ENCODE assay signal across 8 cellular contexts in genomic region chr17:2050871-2051387, GRCh38. TPM values are rescaled to one million over a fixed set of nuclear protein-coding genes. Genes with fewer than 3 reads are reported as not detected.
DNase-seq lines count a peak whose midpoint lies in the region; ATAC-seq and TF ChIP-seq lines count a peak whose summit lies in the region.

No MANE protein-coding gene starts in this region.

- H2AFZ ChIP-seq in neural cell (ENCODE audit: low read depth, low read length), result no peak overlapping the region

- ATAC-seq in HG03521 (IDR thresholded peaks at IDR 0.05; ENCODE audit: unreplicated experiment) (no peak), HG02970 (IDR thresholded peaks at IDR 0.05; ENCODE audit: low FRiP score, unreplicated experiment) (no peak)

- H3K9me3 Mint-ChIP-seq in Caco-2 (ENCODE audit: unreplicated experiment), result no peaks in the 10 kb centered on the region

- POLR2A ChIA-PET in Caco-2 (lab: Charles Lee), result interaction anchor here (0.6 kb wide), 4 partner anchors 179 to 310 kb away, joined by 3 to 5 read pairs (median 4); no protein-coding TSS in a partner anchor

- H3K27ac ChIP-seq in neural cell (ENCODE audit: low read length), result no peak overlapping the region

- H3K9me3 ChIP-seq in Caco-2, result no peaks in the 10 kb centered on the region
- H3K9me3 ChIP-seq in neural cell (ENCODE audit: low read length), result no peaks in the 10 kb centered on the region

- TF ChIP-seq EP300 in neural cell (conservative IDR thresholded peaks at IDR 0.05; ENCODE audit: poor library complexity, severe bottlenecking), result no peak

- no peaks in the 10 kb centered on the region for H3K4me1 Mint-ChIP-seq in Caco-2 (ENCODE audit: low read depth, unreplicated experiment)

- no TSS peak for BruUV-seq in Caco-2 (replicated peaks; lab: Mats Ljungman, UMichigan)

- H3K27me3 Mint-ChIP-seq in Caco-2 (ENCODE audit: insufficient read depth, unreplicated experiment), result peaks cover 12% of the 10 kb centered on the region

- no peaks in the 10 kb centered on the region for H4K20me1 ChIP-seq in neural cell (ENCODE audit: insufficient read depth)

- H3K4me3 Mint-ChIP-seq in Caco-2 (ENCODE audit: unreplicated experiment), result peak overlapping the region; percentile 70

- in situ Hi-C loops in GM13976 (cut with MboI; ENCODE audit: low sequenced_read_pairs, unreplicated experiment), result no loop called here

- intact Hi-C loops in Caco-2 (cut with micrococcal nuclease; ENCODE audit: unreplicated experiment), result loop anchor here (5.0 to 10.0 kb wide), 3 partner anchors 121 to 301 kb away; no protein-coding TSS in a partner anchor

- CTCF ChIA-PET in Caco-2 (lab: Charles Lee), result interaction anchor here (0.5 to 1.3 kb wide), 7 partner anchors 9 to 472 kb away, joined by 3 to 7 read pairs (median 4); no protein-coding TSS in a partner anchor

- H3K4me3 ChIP-seq in Caco-2 (ENCODE audit: low read depth, low read length) (peak overlapping the region; percentile 53), neural cell (ENCODE audit: low read length) (peak overlapping the region; percentile 68)
- H3K4me3 ChIP-seq in Jurkat, Clone E6-1 (ENCODE audit: low read length), result peak overlapping the region; percentile 39

- H3F3A ChIP-seq in neural cell (ENCODE audit: insufficient read depth, low read length, poor library complexity, severe bottlenecking), result no peaks in the 10 kb centered on the region

- H3K36me3 Mint-ChIP-seq in Caco-2 (ENCODE audit: insufficient read depth, unreplicated experiment), result peaks cover 23% of the 10 kb centered on the region

- H3K36me3 ChIP-seq in Caco-2 (ENCODE audit: control insufficient read depth, insufficient read depth, low read length), result no peaks in the 10 kb centered on the region
- H3K36me3 ChIP-seq in neural cell (ENCODE audit: insufficient read depth, low read length), result no peaks in the 10 kb centered on the region

- H3K4me2 ChIP-seq in neural cell (ENCODE audit: low read length), result no peak overlapping the region

- DNase-seq in Caco-2 (peak in 1 of 2 experiments; percentile 55), cerebellum (ENCODE audit: low spot score) (peak; percentile 37), GM13976 (ENCODE audit: low spot score) (no peak), kidney glomerular epithelial cell (lab: John Stamatoyannopoulos, UW) (no peak)
- DNase-seq in Jurkat, Clone E6-1 (ENCODE audit: low read depth, low spot score), result no peak

- H3K27me3 ChIP-seq in Caco-2 (replicated peaks; ENCODE audit: control insufficient read depth, insufficient read depth, low read length), result no peaks in the 10 kb centered on the region
- peaks cover 39% of the 10 kb centered on the region for H3K27me3 ChIP-seq in neural cell (ENCODE audit: insufficient read depth, low read depth, low read length)

- TF ChIP-seq CTCF in Caco-2 (IDR thresholded peaks at IDR 0.05; ENCODE audit: insufficient read depth in 1 of 2, low read depth in 1 of 2, low read length in 1 of 2, severe bottlenecking in 1 of 2, unreplicated experiment in 1 of 2) (no peak), neural cell (IDR thresholded peaks at IDR 0.05; ENCODE audit: poor library complexity, severe bottlenecking) (no peak), GM13976 (IDR thresholded peaks at IDR 0.05; ENCODE audit: borderline replicate concordance, control extremely low read depth, extremely low read depth, insufficient read depth, missing control alignments) (no peak)

- H3K9me2 ChIP-seq in neural cell (ENCODE audit: insufficient read depth, low read length), result no peaks in the 10 kb centered on the region

- peak overlapping the region; percentile 67 for H3K9ac ChIP-seq in neural cell (ENCODE audit: low read length)

- no peak for TF ChIP-seq RAD21 in neural cell (conservative IDR thresholded peaks at IDR 0.05)

- H3K79me2 ChIP-seq in neural cell (replicated peaks; ENCODE audit: insufficient read depth, low read length), result peaks cover 3% of the 10 kb centered on the region

- peak overlapping the region; percentile 49 for H3K27ac Mint-ChIP-seq in Caco-2 (ENCODE audit: unreplicated experiment)

- peaks cover 16% of the 10 kb centered on the region for H3K4me1 ChIP-seq in Caco-2

TF ChIP-seq in neural cell, 6 proteins besides CTCF, POLR2A, EP300 and RAD21:
- TF ChIP-seq POLR2AphosphoS5 (IDR thresholded peaks at IDR 0.05) (no peak), REST (IDR thresholded peaks at IDR 0.05; ENCODE audit: borderline replicate concordance) (no peak), EZH2 (IDR thresholded peaks at IDR 0.05; ENCODE audit: borderline replicate concordance, insufficient read depth, low read length, poor library complexity, severe bottlenecking) (no peak), TAF1 (IDR thresholded peaks at IDR 0.05; ENCODE audit: low read depth) (no peak), MXI1 (conservative IDR thresholded peaks at IDR 0.05; ENCODE audit: poor library complexity, severe bottlenecking) (no peak), SMC3 (conservative IDR thresholded peaks at IDR 0.05; ENCODE audit: poor library complexity) (no peak)

RNA-seq across cellular contexts. Expression of gene HIC1, which starts 4.0 kb away (rescaled TPM):
- total RNA-seq in Caco-2 (2022) (0.59 and 1.8 TPM in 2 replicates), cerebellum (9.1 TPM)
- 2.7 TPM for polyA plus RNA-seq in Jurkat, Clone E6-1 (2012; ENCODE audit: insufficient read depth, insufficient read length)
- 1.7 and 2.8 TPM in 2 replicates for polyA plus RNA-seq in neural cell
- polyA minus RNA-seq in neural cell, result 3.8 and 6.1 TPM in 2 replicates

RNA-seq across cellular contexts. Expression of gene OVCA2, which starts 9.1 kb away (rescaled TPM):
- 33.1 and 39.3 TPM in 2 replicates for total RNA-seq in Caco-2 (2022)
- 20.8 TPM for polyA plus RNA-seq in Jurkat, Clone E6-1 (2012; ENCODE audit: insufficient read depth, insufficient read length)
- total RNA-seq in cerebellum, result 9.4 TPM
- 48.6 and 54.4 TPM in 2 replicates for polyA plus RNA-seq in neural cell
- 28.4 and 31.9 TPM in 2 replicates for polyA minus RNA-seq in neural cell

RNA-seq across cellular contexts. Expression of gene DPH1, which starts 21.0 kb away (rescaled TPM):
- total RNA-seq in Caco-2 (2022), result 52.0 and 52.8 TPM in 2 replicates
- polyA plus RNA-seq in Jurkat, Clone E6-1 (2012; ENCODE audit: insufficient read depth, insufficient read length), result 21.1 TPM
- 26.8 TPM for total RNA-seq in cerebellum
- polyA plus RNA-seq in neural cell, result 42.1 and 44.8 TPM in 2 replicates
- 22.6 and 28.5 TPM in 2 replicates for polyA minus RNA-seq in neural cell

RNA-seq across cellular contexts. Expression of gene RTN4RL1, which starts 25.8 kb away (rescaled TPM):
- 0.54 and 0.60 TPM in 2 replicates for total RNA-seq in Caco-2 (2022)
- polyA plus RNA-seq in Jurkat, Clone E6-1 (2012; ENCODE audit: insufficient read depth, insufficient read length), result 4.6 TPM
- total RNA-seq in cerebellum, result 6.9 TPM
- 6.6 and 8.1 TPM in 2 replicates for polyA plus RNA-seq in neural cell
- 11.9 TPM in 2 replicates for polyA minus RNA-seq in neural cell
